Comparison of ENCODE assay signal across 8 cellular contexts in genomic region chr3:49412632-49413337, GRCh38. TPM values are rescaled to one million over a fixed set of nuclear protein-coding genes. Genes with fewer than 3 reads are reported as not detected.
DNase-seq lines count a peak whose midpoint lies in the region; ATAC-seq and TF ChIP-seq lines count a peak whose summit lies in the region.

No MANE protein-coding gene starts in this region.

- H3K4me3 Mint-ChIP-seq in memory B cell: peak overlapping the region; percentile 84

- no peak for TF ChIP-seq POLR2A in body of pancreas (IDR thresholded peaks at IDR 0.05)

- no peak for TF ChIP-seq CTCF in cardiac muscle cell (IDR thresholded peaks at IDR 0.05; ENCODE audit: low read depth, low read length)
- TF ChIP-seq CTCF in body of pancreas (IDR thresholded peaks at IDR 0.05): no peak

- peaks cover 4% of the 10 kb centered on the region for H3K36me3 Mint-ChIP-seq in memory B cell

- peaks cover 21% of the 10 kb centered on the region for H3K4me1 ChIP-seq in cardiac muscle cell (ENCODE audit: low read depth)
- peaks cover 51% of the 10 kb centered on the region for H3K4me1 ChIP-seq in body of pancreas
- H3K4me1 ChIP-seq in urinary bladder (ENCODE audit: insufficient read depth): peaks cover 2% of the 10 kb centered on the region

- H3K4me1 Mint-ChIP-seq in memory B cell: peaks cover 48% of the 10 kb centered on the region

- H3K9me3 Mint-ChIP-seq in memory B cell: no peaks in the 10 kb centered on the region

- H3K27me3 Mint-ChIP-seq in memory B cell: no peaks in the 10 kb centered on the region

- DNase-seq in cardiac muscle cell (ENCODE audit: low read depth in 1 of 2, low spot score in 1 of 2): no peak
- no peak for DNase-seq in left cardiac atrium
- no peak for DNase-seq in body of pancreas
- DNase-seq in memory B cell (ENCODE audit: low spot score in 2 of 2): no peak
- no peak for DNase-seq in activated effector memory CD4-positive, alpha-beta T cell treated with Interleukin-2 at 50 U/mL for 16 hours
- no peak for DNase-seq in SKM-1 (lab: John Stamatoyannopoulos, UW; ENCODE audit: unreplicated experiment)
- no peak for DNase-seq in nucleus accumbens (lab: John Stamatoyannopoulos, UW)

- peak overlapping the region; percentile 93 for H3K27ac Mint-ChIP-seq in memory B cell

- 14 to 28% methylated on average over 6 to 16 of the region's 16 CpGs for WGBS in body of pancreas, 2 donors
- WGBS in urinary bladder: 30% methylated on average over 16 of the region's 16 CpGs

- H3K9me3 ChIP-seq in cardiac muscle cell (ENCODE audit: low read depth) (no peaks in the 10 kb centered on the region), body of pancreas (no peaks in the 10 kb centered on the region)

- ATAC-seq in left cardiac atrium: no peak
- no peak for ATAC-seq in body of pancreas
- ATAC-seq in memory B cell (ENCODE audit: low read depth): no peak

- H3K4me3 ChIP-seq in cardiac muscle cell (peak overlapping the region; percentile 28), body of pancreas (peak overlapping the region; percentile 46 to 69), urinary bladder (ENCODE audit: low read depth, low read length) (peak overlapping the region; percentile 69)

- intact Hi-C loops in left cardiac atrium (cut with DNase I): loop anchor here (5.0 to 10.0 kb wide), 2 partner anchors 58 to 70 kb away; partner anchors contain the start of genes GPX1 (in 1 of the 2) and USP4 (in 1 of the 2)
- intact Hi-C loops in body of pancreas (cut with DNase I): no loop called here

- no peaks in the 10 kb centered on the region for H3K27me3 ChIP-seq in cardiac muscle cell
- no peaks in the 10 kb centered on the region for H3K27me3 ChIP-seq in body of pancreas

- peak overlapping the region; percentile 71 for H3K27ac ChIP-seq in cardiac muscle cell
- peak overlapping the region; percentile 75 to 99 (median 88) for H3K27ac ChIP-seq in body of pancreas
- H3K27ac ChIP-seq in urinary bladder (ENCODE audit: low read depth): peak overlapping the region; percentile 81

- H3K36me3 ChIP-seq in cardiac muscle cell (no peaks in the 10 kb centered on the region), body of pancreas (replicated peaks in 1 of 2; ENCODE audit: insufficient read depth in 1 of 2, low read depth in 2 of 2) (no peaks in the 10 kb centered on the region), urinary bladder (ENCODE audit: insufficient read depth) (no peaks in the 10 kb centered on the region)

RNA-seq across cellular contexts. Expression of gene TCTA, which starts 0.6 kb away (rescaled TPM):
- total RNA-seq in cardiac muscle cell (12.1 and 26.7 TPM in 2 replicates), left cardiac atrium (10 to 100 TPM; 15.2 to 19.1 TPM), body of pancreas (10 to 100 TPM; 14.0 to 59.0 TPM), urinary bladder (11.1 TPM)
- polyA plus RNA-seq in cardiac muscle cell (16.8 and 30.6 TPM in 2 replicates), urinary bladder (38.4 TPM)

RNA-seq across cellular contexts. Expression of gene RHOA, which starts 1.0 kb away (rescaled TPM):
- total RNA-seq in cardiac muscle cell: 461 and 522 TPM in 2 replicates
- 356 and 359 TPM in 2 replicates for polyA plus RNA-seq in cardiac muscle cell
- total RNA-seq in left cardiac atrium: 100 to 1,000 TPM; 311 to 334 TPM
- 100 to 1,000 TPM; 216 to 252 TPM for total RNA-seq in body of pancreas
- total RNA-seq in urinary bladder: 308 TPM
- 451 TPM for polyA plus RNA-seq in urinary bladder

RNA-seq across cellular contexts. Expression of gene AMT, which starts 9.5 kb away (rescaled TPM):
- total RNA-seq in cardiac muscle cell (37.3 and 67.2 TPM in 2 replicates), left cardiac atrium (10 to 100 TPM; 13.9 to 14.9 TPM), body of pancreas (10 to 100 TPM; 10.9 to 27.7 TPM), urinary bladder (6.7 TPM)
- polyA plus RNA-seq in cardiac muscle cell (105 and 138 TPM in 2 replicates), urinary bladder (9.7 TPM)

RNA-seq across cellular contexts. Expression of gene NICN1, which starts 16.3 kb away (rescaled TPM):
- total RNA-seq in cardiac muscle cell: 6.2 and 21.1 TPM in 2 replicates
- 30.4 and 37.7 TPM in 2 replicates for polyA plus RNA-seq in cardiac muscle cell
- 10 to 100 TPM; 12.0 to 17.2 TPM for total RNA-seq in left cardiac atrium
- total RNA-seq in body of pancreas: 1 to 10 TPM; 1.6 to 5.4 TPM
- 6.3 TPM for total RNA-seq in urinary bladder
- 13.7 TPM for polyA plus RNA-seq in urinary bladder

RNA-seq across cellular contexts. Expression of gene GPX1, which starts 54.6 kb away (rescaled TPM):
- total RNA-seq in cardiac muscle cell: 328 and 360 TPM in 2 replicates
- polyA plus RNA-seq in cardiac muscle cell: 371 and 429 TPM in 2 replicates
- total RNA-seq in left cardiac atrium: 100 to 1,000 TPM; 230 to 235 TPM
- 100 to 1,000 TPM; 150 to 246 TPM for total RNA-seq in body of pancreas
- 49.2 TPM for total RNA-seq in urinary bladder
- polyA plus RNA-seq in urinary bladder: 411 TPM
